ENCODE assay signal across 27 cellular contexts in genomic region chr20:8510808-8511207, GRCh38.
DNase-seq lines count a peak whose midpoint lies in the region; ATAC-seq, FAIRE-seq and TF ChIP-seq lines count a peak whose summit lies in the region.
"Had no signal": no experiment of that assay in that cellular context is flagged by ENCODE, and none has a peak within 500 bp of the region (broad histone marks: within the 10 kb centered on the region; RNA-seq: fewer than 3 reads in every experiment).

No MANE protein-coding gene starts in this region.

- no peaks in the 10 kb centered on the region for H3K79me1 ChIP-seq in trophoblast cell (ENCODE audit: low read length)

- H3K27ac Mint-ChIP-seq in MCF 10A (ENCODE audit: low read depth, unreplicated experiment), result no peak overlapping the region
- no peak overlapping the region for H3K27ac Mint-ChIP-seq in activated T-cell treated with anti-CD3 and anti-CD28 coated beads, Interleukin-2, amount 50 U/mL, for 24 hours
- H3K27ac Mint-ChIP-seq: CD14-positive monocyte; CD4-positive, alpha-beta memory T cell; CD4-positive, CD25-positive, alpha-beta regulatory T cell; CD8-positive, alpha-beta memory T cell had no signal

- TF ChIP-seq EP300 in A549 (IDR thresholded peaks at IDR 0.05), result no peak
- no peak for TF ChIP-seq EP300 in K562 (IDR thresholded peaks at IDR 0.05; ENCODE audit: low read length)

- H3K79me2 ChIP-seq in K562 (ENCODE audit: control insufficient read depth, insufficient read depth, low read length) (no peaks in the 10 kb centered on the region), trophoblast cell (ENCODE audit: control insufficient read depth, insufficient read depth, low read length, poor library complexity) (no peaks in the 10 kb centered on the region)

- in situ Hi-C loops in K562 (cut with MboI), result no loop called here

- no peak overlapping the region for H2AK5ac ChIP-seq in trophoblast cell (ENCODE audit: low read length)

- H3K23ac ChIP-seq in trophoblast cell (ENCODE audit: low read length), result no peak overlapping the region

- H4K12ac ChIP-seq in trophoblast cell (ENCODE audit: low read depth, low read length), result no peak overlapping the region

- no peak overlapping the region for H4K8ac ChIP-seq in trophoblast cell (ENCODE audit: low read depth, low read length)

- H3K4me2 ChIP-seq in A549 (no peak overlapping the region; the same call in 2 of the 3 replicates), K562 (ENCODE audit: insufficient read depth, low read length) (no peak overlapping the region), trophoblast cell (ENCODE audit: low read length) (no peak overlapping the region)
- H3K4me2 ChIP-seq: BLaER1 had no signal

- H3K4ac ChIP-seq in trophoblast cell (ENCODE audit: low read depth, low read length), result no peak overlapping the region

- H4K91ac ChIP-seq in trophoblast cell (ENCODE audit: low read depth, low read length), result no peak overlapping the region

- H3K9me3 ChIP-seq in breast epithelium (no peaks in the 10 kb centered on the region), A549 (no peaks in the 10 kb centered on the region; the same call in 2 of the 3 replicates), K562 (replicated peaks; ENCODE audit: control insufficient read depth, insufficient read depth, low read depth, low read length) (0 out of 2 replicates have a peak, but pooled peaks cover 2% of the 10 kb centered on the region), trophoblast cell (ENCODE audit: insufficient read depth, low read depth, low read length) (no peaks in the 10 kb centered on the region), MG63 (no peaks in the 10 kb centered on the region)
- H3K9me3 ChIP-seq: BE2C had no signal

- no peak overlapping the region for H3K9ac ChIP-seq in K562 (ENCODE audit: insufficient read depth in 1 of 2, low read depth in 2 of 2, low read length in 2 of 2)
- H3K9ac ChIP-seq in trophoblast cell (ENCODE audit: low read length), result no peak overlapping the region
- H3K9ac ChIP-seq: BLaER1 had no signal

- H2BK120ac ChIP-seq in trophoblast cell (ENCODE audit: insufficient read depth, low read length, poor library complexity), result no peak overlapping the region

- no peak for TF ChIP-seq CTCF in MCF 10A (IDR thresholded peaks at IDR 0.05; ENCODE audit: unreplicated experiment)
- no peak for TF ChIP-seq CTCF in breast epithelium (IDR thresholded peaks at IDR 0.05)
- no peak for TF ChIP-seq CTCF in A549 (IDR thresholded peaks at IDR 0.05)
- TF ChIP-seq CTCF in RWPE1 (conservative IDR thresholded peaks at IDR 0.05; ENCODE audit: low read depth), result no peak
- no peak for TF ChIP-seq CTCF in K562 (IDR thresholded peaks at IDR 0.05 in 2 of 3, conservative IDR thresholded peaks at IDR 0.05 in 1 of 3; ENCODE audit: insufficient read depth in 2 of 3, low read depth in 1 of 3, low read length in 3 of 3)

- no peak overlapping the region for H2BK12ac ChIP-seq in trophoblast cell (ENCODE audit: low read length)

- H2AFZ ChIP-seq in K562 (ENCODE audit: low read depth, low read length), result no peak overlapping the region
- H2AFZ ChIP-seq in trophoblast cell (ENCODE audit: insufficient read depth, low read length, poor library complexity), result no peak overlapping the region

- no peaks in the 10 kb centered on the region for H3K4me1 ChIP-seq in breast epithelium
- H3K4me1 ChIP-seq in A549, result no peaks in the 10 kb centered on the region
- no peaks in the 10 kb centered on the region for H3K4me1 ChIP-seq in K562 (replicated peaks in 1 of 2; ENCODE audit: control insufficient read depth in 2 of 2, insufficient read depth in 2 of 2, low read length in 2 of 2)
- H3K4me1 ChIP-seq in trophoblast cell (ENCODE audit: control insufficient read depth in 1 of 2, insufficient read depth in 2 of 2, low read length in 2 of 2), result no peaks in the 10 kb centered on the region
- H3K4me1 ChIP-seq: BLaER1 had no signal

- no peak overlapping the region for H3K14ac ChIP-seq in trophoblast cell (ENCODE audit: low read length)

- H3K18ac ChIP-seq in trophoblast cell (ENCODE audit: low read length), result no peak overlapping the region

- DNase-seq in MCF 10A (ENCODE audit: unreplicated experiment) (no peak), breast epithelium (ENCODE audit: low spot score in 2 of 2) (no peak), A549 (ENCODE audit: low read depth in 1 of 2, low spot score in 1 of 2) (no peak), RWPE1 (ENCODE audit: low spot score) (no peak), K562 (ENCODE audit: extremely low read depth in 1 of 4, low spot score in 3 of 4) (no peak), trophoblast cell (no peak), MG63 (no peak)
- no peak for DNase-seq in activated T-cell treated with anti-CD3 and anti-CD28 coated beads, Interleukin-2, amount 50 U/mL, for 24 hours
- DNase-seq: ACHN; BE2C; C1 segment of cervical spinal cord; CD4-positive, alpha-beta memory T cell; CD4-positive, CD25-positive, alpha-beta regulatory T cell; CD8-positive, alpha-beta memory T cell; COR-L47; DMS 273 treated with DMSO at 0.1 percent for 48 hours; DMS153; DMS53; DMS79; DND-41; EL; GDM1 had no signal

- intact Hi-C loops in MCF 10A (cut with micrococcal nuclease) (no loop called here), breast epithelium (cut with DNase I; ENCODE audit: low total_unique reads) (no loop called here), K562 (cut with micrococcal nuclease) (no loop called here)

- peak overlapping the region; percentile 31 for H3K4me3 Mint-ChIP-seq in MCF 10A (ENCODE audit: unreplicated experiment)
- H3K4me3 Mint-ChIP-seq in activated T-cell treated with anti-CD3 and anti-CD28 coated beads, Interleukin-2, amount 50 U/mL, for 24 hours, result no peak overlapping the region
- H3K4me3 Mint-ChIP-seq: CD14-positive monocyte; CD4-positive, alpha-beta memory T cell; CD4-positive, CD25-positive, alpha-beta regulatory T cell; CD8-positive, alpha-beta memory T cell had no signal

- ATAC-seq in A549, result no peak
- ATAC-seq in K562, result no peak

- H3K4me3 ChIP-seq in breast epithelium (no peak overlapping the region), A549 (no peak overlapping the region), K562 (no peak overlapping the region), trophoblast cell (ENCODE audit: low read depth, low read length) (no peak overlapping the region), MG63 (no peak overlapping the region)
- H3K4me3 ChIP-seq: BLaER1 had no signal

- TF ChIP-seq RAD21 in A549 (conservative IDR thresholded peaks at IDR 0.05 in 1 of 2, IDR thresholded peaks at IDR 0.05 in 1 of 2), result no peak
- TF ChIP-seq RAD21 in K562 (CRISPR knock-in tag; conservative IDR thresholded peaks at IDR 0.05 in 1 of 2, IDR thresholded peaks at IDR 0.05 in 1 of 2), result no peak

- FAIRE-seq in A549 (lab: Jason Lieb, UNC) (no peak), K562 (lab: Jason Lieb, UNC) (no peak)
- FAIRE-seq: GM12891, GM19239 had no signal

- BruUV-seq in MCF 10A (replicated peaks; lab: Mats Ljungman, UMichigan) (no TSS peak), K562 (replicated peaks; lab: Mats Ljungman, UMichigan) (no TSS peak)

- CTCF ChIA-PET in MCF 10A (lab: Yijun Ruan, JAX), result no interaction called here
- CTCF ChIA-PET in A549 (lab: Yijun Ruan, JAX), result no interaction called here
- CTCF ChIA-PET in RWPE1 (lab: Yijun Ruan, JAX), result no interaction called here
- CTCF ChIA-PET in K562 (lab: Yijun Ruan, JAX; ENCODE audit: low intra/inter-chr PET ratio), result no interaction called here

- H3K27ac ChIP-seq in breast epithelium (no peak overlapping the region), A549 (no peak overlapping the region), RWPE1 (peak overlapping the region; percentile 68; the same call in 1 of the 2 replicates), K562 (ENCODE audit: extremely low read depth, low read depth, low read length) (no peak overlapping the region), trophoblast cell (ENCODE audit: low read depth, low read length) (no peak overlapping the region)
- H3K27ac ChIP-seq: 22Rv1, BLaER1 had no signal

- no peaks in the 10 kb centered on the region for H3K27me3 ChIP-seq in breast epithelium
- H3K27me3 ChIP-seq in K562 (ENCODE audit: control insufficient read depth in 2 of 2, insufficient read depth in 2 of 2, low read length in 2 of 2), result no peaks in the 10 kb centered on the region
- no peaks in the 10 kb centered on the region for H3K27me3 ChIP-seq in trophoblast cell (ENCODE audit: insufficient read depth, low read length)
- no peaks in the 10 kb centered on the region for H3K27me3 ChIP-seq in MG63
- H3K27me3 ChIP-seq: BE2C, BLaER1 had no signal

- peaks cover 6% of the 10 kb centered on the region for H3K36me3 Mint-ChIP-seq in MCF 10A (ENCODE audit: insufficient read depth, unreplicated experiment)
- H3K36me3 Mint-ChIP-seq in activated T-cell treated with anti-CD3 and anti-CD28 coated beads, Interleukin-2, amount 50 U/mL, for 24 hours (ENCODE audit: low read depth), result no peaks in the 10 kb centered on the region
- H3K36me3 Mint-ChIP-seq: CD4-positive, CD25-positive, alpha-beta regulatory T cell had no signal

- H3K36me3 ChIP-seq in breast epithelium (no peaks in the 10 kb centered on the region), K562 (ENCODE audit: control insufficient read depth, insufficient read depth, low read length) (no peaks in the 10 kb centered on the region), trophoblast cell (ENCODE audit: control insufficient read depth in 1 of 2, insufficient read depth in 2 of 2, low read length in 2 of 2) (no peaks in the 10 kb centered on the region), MG63 (no peaks in the 10 kb centered on the region)
- H3K36me3 ChIP-seq: BE2C, BLaER1 had no signal

- H3K4me1 Mint-ChIP-seq in MCF 10A (ENCODE audit: insufficient read depth, unreplicated experiment), result peaks cover 13% of the 10 kb centered on the region
- H3K4me1 Mint-ChIP-seq in activated T-cell treated with anti-CD3 and anti-CD28 coated beads, Interleukin-2, amount 50 U/mL, for 24 hours (ENCODE audit: low read depth), result no peaks in the 10 kb centered on the region

- POLR2A ChIA-PET in MCF 10A (lab: Yijun Ruan, JAX) (no interaction called here), A549 (lab: Yijun Ruan, JAX) (no interaction called here), RWPE1 (lab: Yijun Ruan, JAX; ENCODE audit: low non-redundant PET) (no interaction called here), K562 (lab: Yijun Ruan, JAX) (no interaction called here)

- H3K9me3 Mint-ChIP-seq in MCF 10A (ENCODE audit: unreplicated experiment), result no peaks in the 10 kb centered on the region
- no peaks in the 10 kb centered on the region for H3K9me3 Mint-ChIP-seq in activated T-cell treated with anti-CD3 and anti-CD28 coated beads, Interleukin-2, amount 50 U/mL, for 24 hours

- TF ChIP-seq POLR2A in breast epithelium (IDR thresholded peaks at IDR 0.05) (no peak), A549 (IDR thresholded peaks at IDR 0.05; ENCODE audit: low read length) (no peak), K562 (conservative IDR thresholded peaks at IDR 0.05) (no peak)

- H4K20me1 ChIP-seq in K562 (replicated peaks; ENCODE audit: control insufficient read depth, insufficient read depth, low read length), result no peaks in the 10 kb centered on the region
- H4K20me1 ChIP-seq: BLaER1 had no signal

- H3K27me3 Mint-ChIP-seq in MCF 10A (ENCODE audit: insufficient read depth, unreplicated experiment), result no peaks in the 10 kb centered on the region
- H3K27me3 Mint-ChIP-seq in activated T-cell treated with anti-CD3 and anti-CD28 coated beads, Interleukin-2, amount 50 U/mL, for 24 hours, result no peaks in the 10 kb centered on the region
- H3K27me3 Mint-ChIP-seq: CD4-positive, alpha-beta memory T cell; CD8-positive, alpha-beta memory T cell had no signal

- no peak overlapping the region for H2BK5ac ChIP-seq in trophoblast cell (ENCODE audit: low read depth, low read length, poor library complexity)

- H3K9me1 ChIP-seq in K562 (ENCODE audit: control insufficient read depth, insufficient read depth, low read length), result no peaks in the 10 kb centered on the region
